ENCODE assay signal across 9 cellular contexts in genomic region chr18:63578357-63578958, GRCh38. TPM values are rescaled to one million over a fixed set of nuclear protein-coding genes. Genes with fewer than 3 reads are reported as not detected.
DNase-seq lines count a peak whose midpoint lies in the region; ATAC-seq lines count a peak whose summit lies in the region.
"Had no signal": no experiment of that assay in that cellular context is flagged by ENCODE, and none has a peak within 500 bp of the region (broad histone marks: within the 10 kb centered on the region; RNA-seq: fewer than 3 reads in every experiment).

No MANE protein-coding gene starts in this region.

- peak; percentile 27 for DNase-seq in activated CD4-positive, alpha-beta T cell treated with anti-CD3 and anti-CD28 coated beads for 36 hours
- no peak for DNase-seq in activated CD4-positive, alpha-beta T cell treated with anti-CD3 and anti-CD28 coated beads, Interleukin-2, amount 50 U/mL, for 1 hour
- DNase-seq in HAP-1 (ENCODE audit: low spot score in 2 of 2) (peak; percentile 64 to 67), NCI-H2227 (lab: John Stamatoyannopoulos, UW; ENCODE audit: unreplicated experiment) (peak; percentile 56), brain pericyte (ENCODE audit: low read depth, low spot score) (peak; percentile 18), medulla oblongata (ENCODE audit: extremely low spot score) (peak; percentile 66)
- DNase-seq: stimulated activated naive B cell treated with anti-CD40 and anti-IgM and Interleukin-4, amounts not matched to agents 10 μg/mL and 1 μg/mL and 100 μg/mL, for 72 hours had no signal

- no peaks in the 10 kb centered on the region for H3K9me3 Mint-ChIP-seq in activated CD4-positive, alpha-beta T cell treated with anti-CD3 and anti-CD28 coated beads for 36 hours (ENCODE audit: low read depth)
- H3K9me3 Mint-ChIP-seq: stimulated activated naive B cell treated with anti-CD40 and anti-IgM and Interleukin-4, amounts not matched to agents 10 μg/mL and 1 μg/mL and 100 μg/mL, for 72 hours had no signal

- CTCF ChIA-PET in activated CD4-positive, alpha-beta T cell treated with anti-CD3 and anti-CD28 coated beads for 36 hours (lab: Charles Lee) = interaction anchor here (0.6 to 8.3 kb wide), 24 partner anchors 10 to 356 kb away, joined by 3 to 109 read pairs (median 4); partner anchors contain the start of gene SERPINB12

- no peak overlapping the region for H3K4me3 Mint-ChIP-seq in activated CD4-positive, alpha-beta T cell treated with anti-CD3 and anti-CD28 coated beads for 36 hours
- H3K4me3 Mint-ChIP-seq: stimulated activated naive B cell treated with anti-CD40 and anti-IgM and Interleukin-4, amounts not matched to agents 10 μg/mL and 1 μg/mL and 100 μg/mL, for 72 hours had no signal

- no peaks in the 10 kb centered on the region for H3K4me1 ChIP-seq in HAP-1

- H3K36me3 Mint-ChIP-seq in activated CD4-positive, alpha-beta T cell treated with anti-CD3 and anti-CD28 coated beads for 36 hours (ENCODE audit: low read depth) = no peaks in the 10 kb centered on the region
- H3K36me3 Mint-ChIP-seq: stimulated activated naive B cell treated with anti-CD40 and anti-IgM and Interleukin-4, amounts not matched to agents 10 μg/mL and 1 μg/mL and 100 μg/mL, for 72 hours had no signal

- intact Hi-C loops in activated CD4-positive, alpha-beta T cell treated with anti-CD3 and anti-CD28 coated beads for 36 hours (cut with DNase I, micrococcal nuclease) = loop anchor here (1.0 to 5.0 kb wide), 4 partner anchors 60 to 562 kb away; no protein-coding TSS in a partner anchor

- POLR2A ChIA-PET in activated CD4-positive, alpha-beta T cell treated with anti-CD3 and anti-CD28 coated beads for 36 hours (lab: Charles Lee) = no interaction called here

- H3K27me3 Mint-ChIP-seq in activated CD4-positive, alpha-beta T cell treated with anti-CD3 and anti-CD28 coated beads for 36 hours = peaks cover 8% of the 10 kb centered on the region

- no peaks in the 10 kb centered on the region for H3K36me3 ChIP-seq in HAP-1 (replicated peaks)

- H3K27me3 ChIP-seq in HAP-1 (ENCODE audit: low read depth) = peaks cover 5% of the 10 kb centered on the region; the same call in 1 of the 2 replicates

- no peaks in the 10 kb centered on the region for H3K9me3 ChIP-seq in HAP-1

- no peak for ATAC-seq in activated CD4-positive, alpha-beta T cell treated with anti-CD3 and anti-CD28 coated beads for 36 hours
- ATAC-seq in HG03095 (IDR thresholded peaks at IDR 0.05; ENCODE audit: unreplicated experiment) (no peak), GM19452 (IDR thresholded peaks at IDR 0.05; ENCODE audit: unreplicated experiment) (no peak)

- in situ Hi-C loops in HAP-1 (cut with MboI; ENCODE audit: low sequenced_read_pairs) = no loop called here

- H3K4me1 Mint-ChIP-seq in activated CD4-positive, alpha-beta T cell treated with anti-CD3 and anti-CD28 coated beads for 36 hours = no peaks in the 10 kb centered on the region
- H3K4me1 Mint-ChIP-seq: stimulated activated naive B cell treated with anti-CD40 and anti-IgM and Interleukin-4, amounts not matched to agents 10 μg/mL and 1 μg/mL and 100 μg/mL, for 72 hours had no signal

- no peak overlapping the region for H3K27ac Mint-ChIP-seq in activated CD4-positive, alpha-beta T cell treated with anti-CD3 and anti-CD28 coated beads for 36 hours
- H3K27ac Mint-ChIP-seq: stimulated activated naive B cell treated with anti-CD40 and anti-IgM and Interleukin-4, amounts not matched to agents 10 μg/mL and 1 μg/mL and 100 μg/mL, for 72 hours had no signal

- no peak overlapping the region for H3K4me3 ChIP-seq in HAP-1

RNA-seq across cellular contexts. Expression of gene SERPINB13, which starts 8.7 kb away (rescaled TPM):
- total RNA-seq in activated CD4-positive, alpha-beta T cell treated with anti-CD3 and anti-CD28 coated beads for 36 hours = not detected

RNA-seq across cellular contexts. Expression of gene SERPINB12, which starts 36.3 kb away (rescaled TPM):
- not detected for total RNA-seq in activated CD4-positive, alpha-beta T cell treated with anti-CD3 and anti-CD28 coated beads for 36 hours
